In genomic region chr1:74502432-74502831, GRCh38 we compare ENCODE assay signal across 10 cellular contexts. TPM values are rescaled to one million over a fixed set of nuclear protein-coding genes. Genes with fewer than 3 reads are reported as not detected.
A peak's percentile ranks its signal among the peaks of the same experiment; 100 is the strongest.
DNase-seq lines count a peak whose midpoint lies in the region; ATAC-seq, FAIRE-seq and TF ChIP-seq lines count a peak whose summit lies in the region.
"Had no signal": no experiment of that assay in that cellular context is flagged by ENCODE, and none has a peak within 500 bp of the region (broad histone marks: within the 10 kb centered on the region; RNA-seq: fewer than 3 reads in every experiment).

No MANE protein-coding gene starts in this region.

- H3K9me3 Mint-ChIP-seq in nephron progenitor cell = no peaks in the 10 kb centered on the region
- H3K9me3 Mint-ChIP-seq in activated CD8-positive, alpha-beta T cell treated with anti-CD3 and anti-CD28 coated beads for 36 hours = no peaks in the 10 kb centered on the region

- peak; percentile 38 for DNase-seq in M059J (ENCODE audit: low read depth)
- peak; percentile 36 to 41 for DNase-seq in cardiac fibroblast (ENCODE audit: low read depth in 2 of 2)
- peak; percentile 46 for DNase-seq in nephron progenitor cell
- DNase-seq in activated CD8-positive, alpha-beta T cell treated with anti-CD3 and anti-CD28 coated beads for 36 hours = no peak
- DNase-seq in head of caudate nucleus = no peak
- DNase-seq in COLO668 (lab: John Stamatoyannopoulos, UW; ENCODE audit: unreplicated experiment) = no peak
- no peak for DNase-seq in frontal cortex (ENCODE audit: low spot score in 2 of 2)

- intact Hi-C loops in activated CD8-positive, alpha-beta T cell treated with anti-CD3 and anti-CD28 coated beads for 36 hours (cut with micrococcal nuclease) = no loop called here
- intact Hi-C loops in head of caudate nucleus (cut with DNase I) = no loop called here

- H3K27ac Mint-ChIP-seq in nephron progenitor cell = no peak overlapping the region
- H3K27ac Mint-ChIP-seq in activated CD8-positive, alpha-beta T cell treated with anti-CD3 and anti-CD28 coated beads for 36 hours = no peak overlapping the region

- H3K4me3 Mint-ChIP-seq in nephron progenitor cell = no peak overlapping the region
- H3K4me3 Mint-ChIP-seq in activated CD8-positive, alpha-beta T cell treated with anti-CD3 and anti-CD28 coated beads for 36 hours = no peak overlapping the region

- CTCF ChIA-PET in activated CD8-positive, alpha-beta T cell treated with anti-CD3 and anti-CD28 coated beads for 36 hours (lab: Charles Lee) = interaction anchor here (1.5 to 1.8 kb wide), 3 partner anchors 9 to 187 kb away, joined by 3 to 7 read pairs (median 4); no protein-coding TSS in a partner anchor

- H3K4me3 ChIP-seq in cardiac fibroblast (replicated peaks in 1 of 2; ENCODE audit: low read depth in 2 of 2, low read length in 2 of 2) = no peak overlapping the region
- H3K4me3 ChIP-seq: adrenal gland had no signal

- TF ChIP-seq CTCF in cardiac fibroblast (IDR thresholded peaks at IDR 0.05; ENCODE audit: low read depth, low read length) (no peak), nephron progenitor cell (IDR thresholded peaks at IDR 0.05) (no peak)
- TF ChIP-seq CTCF in activated CD8-positive, alpha-beta T cell treated with anti-CD3 and anti-CD28 coated beads for 36 hours (IDR thresholded peaks at IDR 0.05) = no peak

- POLR2A ChIA-PET in activated CD8-positive, alpha-beta T cell treated with anti-CD3 and anti-CD28 coated beads for 36 hours (lab: Charles Lee) = no interaction called here

- no peaks in the 10 kb centered on the region for H3K27me3 Mint-ChIP-seq in nephron progenitor cell (ENCODE audit: low read depth, poor library complexity)
- H3K27me3 Mint-ChIP-seq in activated CD8-positive, alpha-beta T cell treated with anti-CD3 and anti-CD28 coated beads for 36 hours = no peaks in the 10 kb centered on the region

- ATAC-seq in GM19395 (IDR thresholded peaks at IDR 0.05; ENCODE audit: unreplicated experiment) = peak; percentile 39
- no peak for ATAC-seq in activated CD8-positive, alpha-beta T cell treated with anti-CD3 and anti-CD28 coated beads for 36 hours

- H3K4me1 Mint-ChIP-seq in nephron progenitor cell = peaks cover 13% of the 10 kb centered on the region
- no peaks in the 10 kb centered on the region for H3K4me1 Mint-ChIP-seq in activated CD8-positive, alpha-beta T cell treated with anti-CD3 and anti-CD28 coated beads for 36 hours (ENCODE audit: low read depth)

- FAIRE-seq in frontal cortex (lab: Jason Lieb, UNC) = no peak
- FAIRE-seq: GM18507 had no signal

- no peaks in the 10 kb centered on the region for H3K36me3 Mint-ChIP-seq in nephron progenitor cell (ENCODE audit: low read depth)
- no peaks in the 10 kb centered on the region for H3K36me3 Mint-ChIP-seq in activated CD8-positive, alpha-beta T cell treated with anti-CD3 and anti-CD28 coated beads for 36 hours (ENCODE audit: low read depth)

RNA-seq across cellular contexts. Expression of gene LRRC53, which starts 10.0 kb away (rescaled TPM):
- total RNA-seq in M059J (2014; rRNA removed; shearing (Covaris generic)) = not detected in 2 replicates
- total RNA-seq in activated CD8-positive, alpha-beta T cell treated with anti-CD3 and anti-CD28 coated beads for 36 hours = not detected
- total RNA-seq in frontal cortex = under 0.01 TPM
- total RNA-seq: adrenal gland had no signal

Comparison
In these comparisons a context has a peak if more than half of its experiments do, and no peak if none do; other contexts are left out.
1. DNase-seq: peak in M059J (single experiment), cardiac fibroblast (2 of 2) and nephron progenitor cell (single experiment); none in activated CD8-positive, alpha-beta T cell treated with anti-CD3 and anti-CD28 coated beads for 36 hours (single experiment), head of caudate nucleus (0 of 42), COLO668 (single experiment) and frontal cortex (0 of 2).